Comparison of ENCODE assay signal across 1 cellular context in genomic region chr6:145689529-145689928, GRCh38.
TF ChIP-seq lines count a peak whose summit lies in the region.

No MANE protein-coding gene starts in this region.

TF ChIP-seq in IMR-90, 13 proteins besides CTCF, POLR2A, EP300 and RAD21 (continued from another document):
- TF ChIP-seq CEBPB (IDR thresholded peaks at IDR 0.05; ENCODE audit: low read depth, low read length), result no peak
- TF ChIP-seq MAFK (IDR thresholded peaks at IDR 0.05; ENCODE audit: low read depth, low read length), result no peak
- no peak for TF ChIP-seq NFE2L2 (IDR thresholded peaks at IDR 0.05; ENCODE audit: low read depth, low read length)
- TF ChIP-seq ELK1 (IDR thresholded peaks at IDR 0.05; ENCODE audit: borderline replicate concordance, low read depth, low read length), result no peak
- no peak for TF ChIP-seq RCOR1 (IDR thresholded peaks at IDR 0.05; ENCODE audit: insufficient replicate concordance, low read length)
- no peak for TF ChIP-seq BHLHE40 (IDR thresholded peaks at IDR 0.05; ENCODE audit: low read depth, low read length)
- TF ChIP-seq RFX5 (IDR thresholded peaks at IDR 0.05; ENCODE audit: low read depth, low read length), result no peak
- no peak for TF ChIP-seq SMC3 (IDR thresholded peaks at IDR 0.05; ENCODE audit: low read depth, low read length)
- no peak for TF ChIP-seq FOS (IDR thresholded peaks at IDR 0.05; ENCODE audit: low read depth, low read length)
- no peak for TF ChIP-seq USF2 (IDR thresholded peaks at IDR 0.05; ENCODE audit: low read depth, low read length)
